1 cellular context compared by ENCODE assay signal in the genomic region with DNA sequence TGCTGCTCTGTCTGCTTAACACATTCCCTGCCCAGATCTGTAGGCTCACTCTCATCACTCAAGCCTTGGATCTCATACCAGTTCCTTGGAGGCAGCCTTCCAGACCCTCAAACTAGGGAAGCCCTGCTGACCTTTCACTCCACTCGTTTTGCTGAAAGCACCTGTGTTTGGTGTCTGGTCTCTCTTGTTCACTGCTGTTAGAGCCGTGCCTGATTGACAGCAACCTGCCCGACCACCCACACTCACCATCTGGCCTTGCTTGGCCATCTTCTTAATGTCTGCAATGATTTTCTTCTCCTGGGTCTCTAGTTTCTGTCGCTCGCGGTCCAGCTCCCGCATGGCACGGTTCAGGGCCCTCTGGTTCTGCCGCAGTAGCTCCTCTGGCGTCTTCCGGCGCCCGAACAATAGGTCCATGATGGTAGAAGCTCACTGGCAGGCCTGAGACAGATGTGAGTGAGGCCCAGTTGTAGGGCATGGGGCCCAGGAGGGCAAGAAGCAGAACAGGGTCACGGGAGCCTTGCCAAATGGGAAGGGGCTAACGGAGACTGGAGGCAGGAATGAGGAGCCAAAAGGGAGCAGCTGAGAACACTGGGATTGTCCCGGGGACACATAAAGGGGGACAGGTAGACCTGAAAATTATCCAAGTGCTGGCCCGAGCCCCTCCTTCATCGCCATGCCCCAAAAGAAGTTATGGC.
TF ChIP-seq lines count a peak whose summit lies in the region.

No MANE protein-coding gene starts in this region.

TF ChIP-seq in neural cell, 6 proteins besides CTCF, POLR2A, EP300 and RAD21:
- TF ChIP-seq REST (IDR thresholded peaks at IDR 0.05; ENCODE audit: borderline replicate concordance) (no peak), TAF1 (IDR thresholded peaks at IDR 0.05; ENCODE audit: low read depth) (peak; percentile 13)
